9 cellular contexts compared by ENCODE assay signal in the genomic region with DNA sequence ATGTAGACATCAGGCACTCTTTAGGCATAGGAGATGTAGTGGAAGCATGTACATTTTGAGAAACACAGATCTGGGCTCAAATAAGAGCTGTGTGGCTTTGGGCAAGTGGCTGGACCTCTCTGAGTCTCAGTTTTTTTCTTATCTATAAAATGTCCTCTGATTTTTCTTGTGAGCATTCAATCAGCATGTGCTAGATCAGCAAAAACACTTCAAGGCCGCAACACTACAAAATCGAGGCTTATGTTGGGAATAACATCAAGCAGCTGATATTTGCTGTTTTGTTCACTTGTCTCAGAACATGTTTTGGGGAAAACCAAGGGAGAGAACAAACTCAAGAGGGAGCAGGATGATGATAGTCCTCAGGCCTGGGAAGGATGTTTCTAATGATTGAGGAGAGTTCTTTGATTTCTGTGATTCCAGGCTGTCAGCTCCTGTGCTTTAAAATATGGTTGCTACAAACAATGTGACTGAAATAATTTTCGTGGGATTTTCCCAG. TPM values are rescaled to one million over a fixed set of nuclear protein-coding genes. Genes with fewer than 3 reads are reported as not detected.
"Had no signal": no experiment of that assay in that cellular context is flagged by ENCODE, and none has a peak within 500 bp of the region (broad histone marks: within the 10 kb centered on the region; RNA-seq: fewer than 3 reads in every experiment).

Gene OR4X1 (plus strand): TSS at position 446 of the 496 bp plus-strand sequence. CDS start 0 bp downstream, at position 446.

- ATAC-seq: GM12878 had no signal

- H3K4me3 ChIP-seq: GM12878 had no signal

- DNase-seq: GDM1, GF-D8 had no signal

- FAIRE-seq: G401.6, GM12878, GM12891, GM12892, GM18507, GM19239 had no signal

RNA-seq across cellular contexts. Expression of gene OR4X1, which starts in this region (rescaled TPM):
- total RNA-seq: G401, GM12878 had no signal
- polyA plus RNA-seq: GM12878 had no signal
